ENCODE assay signal across 23 cellular contexts in the genomic region with DNA sequence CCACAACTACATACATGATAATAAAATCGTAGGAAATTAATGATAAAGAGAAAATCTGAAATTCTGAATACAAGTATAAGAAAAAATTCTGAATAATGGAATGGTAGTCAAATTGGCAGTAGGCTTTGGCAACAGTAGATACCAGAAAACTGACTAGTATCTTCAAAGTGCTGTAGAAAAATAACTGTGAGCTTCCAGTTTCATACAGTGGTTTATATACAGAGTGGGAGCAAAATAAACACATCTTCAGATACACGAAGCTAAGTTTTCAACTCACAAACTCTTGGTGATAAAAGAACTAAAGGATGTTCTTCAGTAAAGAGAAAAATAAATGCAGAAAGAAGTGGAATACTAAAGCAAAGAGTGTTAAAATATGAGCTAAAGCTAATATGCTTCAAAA.
"Had no signal": no experiment of that assay in that cellular context is flagged by ENCODE, and none has a peak within 500 bp of the region (broad histone marks: within the 10 kb centered on the region; RNA-seq: fewer than 3 reads in every experiment).

No MANE protein-coding gene starts in this region.

- DNase-seq: colonic mucosa; cortex of kidney; effector CD8-positive, alpha-beta T cell; effector memory CD8-positive, alpha-beta T cell; endodermal cell; foreskin keratinocyte; heart left ventricle; hypothalamus; immature natural killer cell; islet precursor cell; kidney; kidney glomerular epithelial cell; left colon; left ventricle myocardium superior; lower lobe of right lung; mesenchymal stem cell; mucosa of descending colon; naive B cell had no signal

- ATAC-seq: effector memory CD8-positive, alpha-beta T cell; foreskin keratinocyte; gastroesophageal sphincter; heart left ventricle; left colon; left lobe of liver; left ventricle myocardium superior; lower lobe of right lung; mucosa of descending colon had no signal

- H2AFZ ChIP-seq: hepatocyte had no signal

- H3K27ac ChIP-seq: colonic mucosa, foreskin keratinocyte, lower lobe of right lung had no signal

- H3K27me3 ChIP-seq: colonic mucosa, esophagus muscularis mucosa, foreskin keratinocyte, gastroesophageal sphincter, heart left ventricle, hepatocyte had no signal

- H3K79me2 ChIP-seq: hepatocyte had no signal

- H3K4me1 ChIP-seq: colonic mucosa, foreskin keratinocyte had no signal

- H3K4me3 ChIP-seq: colonic mucosa, esophagus muscularis mucosa, gastroesophageal sphincter, heart left ventricle, hepatocyte, lower lobe of right lung, mucosa of descending colon had no signal

- H3K9me3 ChIP-seq: colonic mucosa, esophagus muscularis mucosa, gastroesophageal sphincter, lower lobe of right lung, mucosa of descending colon had no signal

- FAIRE-seq: endothelial cell of umbilical vein had no signal

- H3K4me2 ChIP-seq: hepatocyte had no signal

- H3K36me3 ChIP-seq: colonic mucosa, esophagus muscularis mucosa, gastroesophageal sphincter, lower lobe of right lung had no signal
